ENCODE assay signal across 2 cellular contexts in the genomic region with DNA sequence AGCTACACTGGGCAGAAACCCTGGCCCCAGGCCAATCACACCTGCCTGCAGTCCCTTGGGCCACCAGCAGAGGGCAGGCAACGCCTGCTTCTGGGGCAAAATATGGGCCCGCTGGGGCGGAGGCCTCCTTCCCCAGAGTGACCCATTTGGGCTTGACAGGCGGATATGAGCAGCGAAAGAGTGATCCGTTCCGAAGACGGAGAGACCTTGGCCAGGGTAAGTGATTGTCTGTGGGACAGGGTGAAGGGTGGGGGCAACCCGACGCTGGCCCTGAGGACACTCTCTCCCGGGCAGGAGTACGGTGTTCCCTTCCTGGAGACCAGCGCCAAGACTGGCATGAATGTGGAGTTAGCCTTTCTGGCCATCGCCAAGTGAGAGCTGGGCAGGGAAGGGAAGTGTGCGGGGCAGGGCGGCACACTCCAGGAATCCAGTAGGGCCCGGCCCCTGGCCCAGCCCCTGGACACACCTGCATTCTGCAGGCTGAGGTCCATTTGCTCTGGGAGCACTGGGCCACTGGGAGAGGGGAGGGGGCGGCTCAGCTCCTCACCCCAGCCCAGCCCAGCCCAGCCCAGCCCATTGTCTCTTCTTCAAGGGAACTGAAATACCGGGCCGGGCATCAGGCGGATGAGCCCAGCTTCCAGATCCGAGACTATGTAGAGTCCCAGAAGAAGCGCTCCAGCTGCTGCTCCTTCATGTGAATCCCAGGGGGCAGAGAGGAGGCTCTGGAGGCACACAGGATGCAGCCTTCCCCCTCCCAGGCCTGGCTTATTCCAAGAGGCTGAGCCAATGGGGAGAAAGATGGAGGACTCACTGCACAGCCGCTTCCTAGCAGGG.
TF ChIP-seq lines count a peak whose summit lies in the region.

No MANE protein-coding gene starts in this region.

TF ChIP-seq in PFSK-1, 5 proteins besides CTCF, POLR2A, EP300 and RAD21:
- no peak for TF ChIP-seq POLR2AphosphoS5 (IDR thresholded peaks at IDR 0.05; ENCODE audit: low read depth, low read length)
- TF ChIP-seq SIN3A (IDR thresholded peaks at IDR 0.05; ENCODE audit: borderline replicate concordance, insufficient read depth, low read length): no peak
- TF ChIP-seq, protein P1, sequence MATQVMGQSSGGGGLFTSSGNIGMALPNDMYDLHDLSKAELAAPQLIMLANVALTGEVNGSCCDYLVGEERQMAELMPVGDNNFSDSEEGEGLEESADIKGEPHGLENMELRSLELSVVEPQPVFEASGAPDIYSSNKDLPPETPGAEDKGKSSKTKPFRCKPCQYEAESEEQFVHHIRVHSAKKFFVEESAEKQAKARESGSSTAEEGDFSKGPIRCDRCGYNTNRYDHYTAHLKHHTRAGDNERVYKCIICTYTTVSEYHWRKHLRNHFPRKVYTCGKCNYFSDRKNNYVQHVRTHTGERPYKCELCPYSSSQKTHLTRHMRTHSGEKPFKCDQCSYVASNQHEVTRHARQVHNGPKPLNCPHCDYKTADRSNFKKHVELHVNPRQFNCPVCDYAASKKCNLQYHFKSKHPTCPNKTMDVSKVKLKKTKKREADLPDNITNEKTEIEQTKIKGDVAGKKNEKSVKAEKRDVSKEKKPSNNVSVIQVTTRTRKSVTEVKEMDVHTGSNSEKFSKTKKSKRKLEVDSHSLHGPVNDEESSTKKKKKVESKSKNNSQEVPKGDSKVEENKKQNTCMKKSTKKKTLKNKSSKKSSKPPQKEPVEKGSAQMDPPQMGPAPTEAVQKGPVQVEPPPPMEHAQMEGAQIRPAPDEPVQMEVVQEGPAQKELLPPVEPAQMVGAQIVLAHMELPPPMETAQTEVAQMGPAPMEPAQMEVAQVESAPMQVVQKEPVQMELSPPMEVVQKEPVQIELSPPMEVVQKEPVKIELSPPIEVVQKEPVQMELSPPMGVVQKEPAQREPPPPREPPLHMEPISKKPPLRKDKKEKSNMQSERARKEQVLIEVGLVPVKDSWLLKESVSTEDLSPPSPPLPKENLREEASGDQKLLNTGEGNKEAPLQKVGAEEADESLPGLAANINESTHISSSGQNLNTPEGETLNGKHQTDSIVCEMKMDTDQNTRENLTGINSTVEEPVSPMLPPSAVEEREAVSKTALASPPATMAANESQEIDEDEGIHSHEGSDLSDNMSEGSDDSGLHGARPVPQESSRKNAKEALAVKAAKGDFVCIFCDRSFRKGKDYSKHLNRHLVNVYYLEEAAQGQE (IDR thresholded peaks at IDR 0.05; ENCODE audit: insufficient read depth in 1 of 2, low read depth in 2 of 2, low read length in 2 of 2): no peak
- TF ChIP-seq TAF1 (IDR thresholded peaks at IDR 0.05; ENCODE audit: borderline replicate concordance, insufficient read depth, low read length): no peak
- TF ChIP-seq FOXP2 (optimal IDR thresholded peaks at IDR 0.05; ENCODE audit: borderline replicate concordance, extremely low read depth, extremely low read length, insufficient read depth): peak; percentile 26
TF ChIP-seq in PFSK-1: peak in this region for 1.

TF ChIP-seq in neural cell, 6 proteins besides CTCF, POLR2A, EP300 and RAD21 (continued from another document):
- TF ChIP-seq EZH2 (IDR thresholded peaks at IDR 0.05; ENCODE audit: borderline replicate concordance, insufficient read depth, low read length, poor library complexity, severe bottlenecking): no peak
- no peak for TF ChIP-seq TAF1 (IDR thresholded peaks at IDR 0.05; ENCODE audit: low read depth)
